Comparison of ENCODE assay signal across 11 cellular contexts in genomic region chr14:91332448-91333059, GRCh38.
DNase-seq lines count a peak whose midpoint lies in the region; ATAC-seq, FAIRE-seq and TF ChIP-seq lines count a peak whose summit lies in the region.
"Had no signal": no experiment of that assay in that cellular context is flagged by ENCODE, and none has a peak within 500 bp of the region (broad histone marks: within the 10 kb centered on the region; RNA-seq: fewer than 3 reads in every experiment).

No MANE protein-coding gene starts in this region.

- H3K27ac ChIP-seq in HepG2 (ENCODE audit: extremely low read length, insufficient read depth, low read length) (peak overlapping the region; percentile 2), transverse colon (peak overlapping the region in 2 of 4 donors; percentile 4 to 51), gastrocnemius medialis (no peak overlapping the region), trophoblast cell (ENCODE audit: low read depth, low read length) (no peak overlapping the region)

- ATAC-seq in activated T-cell treated with anti-CD3 and anti-CD28 coated beads, Interleukin-2, amount 50 U/mL, for 72 hours (replicated peaks in 1 of 2), result no peak
- no peak for ATAC-seq in activated T-cell treated with anti-CD3 and anti-CD28 coated beads, Interleukin-2, amount 50 U/mL, for 4 hours
- ATAC-seq in activated CD8-positive, alpha-beta T cell treated with anti-CD3 and anti-CD28 coated beads, Interleukin-2, amount 10 ng/mL, durations not matched to agents 7 days and 5 days, result no peak
- ATAC-seq in HepG2 (peak; percentile 79), HG03520 (IDR thresholded peaks at IDR 0.05; ENCODE audit: unreplicated experiment) (no peak), gastrocnemius medialis (no peak)

- H3K23ac ChIP-seq in trophoblast cell (ENCODE audit: low read length), result no peak overlapping the region

- H3K4me3 Mint-ChIP-seq in activated T-cell treated with anti-CD3 and anti-CD28 coated beads, Interleukin-2, amount 50 U/mL, for 72 hours, result peak overlapping the region; percentile 14 to 25
- no peak overlapping the region for H3K4me3 Mint-ChIP-seq in activated T-cell treated with anti-CD3 and anti-CD28 coated beads, Interleukin-2, amount 50 U/mL, for 4 hours
- no peak overlapping the region for H3K4me3 Mint-ChIP-seq in activated CD8-positive, alpha-beta T cell treated with anti-CD3 and anti-CD28 coated beads, Interleukin-2, amount 10 ng/mL, durations not matched to agents 7 days and 5 days

- H3K9ac ChIP-seq in HepG2 (ENCODE audit: insufficient read depth, low read depth, low read length) (no peak overlapping the region), trophoblast cell (ENCODE audit: low read length) (no peak overlapping the region)

- peaks cover 30% of the 10 kb centered on the region for H3K4me1 ChIP-seq in HepG2 (ENCODE audit: insufficient read depth, low read length)
- H3K4me1 ChIP-seq in transverse colon, result peaks cover 11 to 22% (median 18%) of the 10 kb centered on the region in 4 donors
- H3K4me1 ChIP-seq in gastrocnemius medialis, result peaks cover 3 to 4% of the 10 kb centered on the region in 2 donors
- peaks cover 3 to 6% of the 10 kb centered on the region in 2 experiments for H3K4me1 ChIP-seq in trophoblast cell (ENCODE audit: control insufficient read depth in 1 of 2, insufficient read depth in 2 of 2, low read length in 2 of 2)

- no TSS peak for BruUV-seq in HepG2 (replicated peaks; lab: Mats Ljungman, UMichigan)

- H2BK12ac ChIP-seq in trophoblast cell (ENCODE audit: low read length), result no peak overlapping the region

- TF ChIP-seq EP300 in HepG2 (IDR thresholded peaks at IDR 0.05; ENCODE audit: low read depth in 2 of 2, low read length in 2 of 2) (no peak), HepG2 (CRISPR knock-in tag; IDR thresholded peaks at IDR 0.05; ENCODE audit: borderline replicate concordance) (no peak), transverse colon (IDR thresholded peaks at IDR 0.05; ENCODE audit: low read depth) (no peak)

- in situ Hi-C loops in HepG2 (cut with HindIII; ENCODE audit: extremely low pct_ligation_motif_present, low pct_unique_long_range_greater_than_20kb) (no loop called here), transverse colon (cut with MboI; ENCODE audit: low pct_ligation_motif_present in 1 of 4, low pct_unique_long_range_greater_than_20kb in 1 of 4, low sequenced_read_pairs in 3 of 4) (no loop called here), gastrocnemius medialis (cut with MboI; ENCODE audit: low sequenced_read_pairs in 4 of 4) (no loop called here)

- H3K27me3 ChIP-seq in HepG2 (ENCODE audit: control insufficient read depth in 1 of 2, insufficient read depth in 2 of 2, low read length in 2 of 2) (no peaks in the 10 kb centered on the region), transverse colon (no peaks in the 10 kb centered on the region), gastrocnemius medialis (no peaks in the 10 kb centered on the region), trophoblast cell (ENCODE audit: insufficient read depth, low read length) (no peaks in the 10 kb centered on the region)

- peaks cover 0 to 11% of the 10 kb centered on the region in 2 experiments; a peak in 3 of 5 replicates for H3K36me3 ChIP-seq in HepG2 (replicated peaks in 1 of 2; ENCODE audit: control insufficient read depth in 1 of 2, insufficient read depth in 2 of 2, low read length in 2 of 2)
- no peaks in the 10 kb centered on the region for H3K36me3 ChIP-seq in transverse colon
- H3K36me3 ChIP-seq in gastrocnemius medialis, result no peaks in the 10 kb centered on the region
- H3K36me3 ChIP-seq in trophoblast cell (ENCODE audit: control insufficient read depth in 1 of 2, insufficient read depth in 2 of 2, low read length in 2 of 2), result no peaks in the 10 kb centered on the region

- no peaks in the 10 kb centered on the region for H3K27me3 Mint-ChIP-seq in activated T-cell treated with anti-CD3 and anti-CD28 coated beads, Interleukin-2, amount 50 U/mL, for 72 hours (ENCODE audit: low read depth)
- no peaks in the 10 kb centered on the region for H3K27me3 Mint-ChIP-seq in activated T-cell treated with anti-CD3 and anti-CD28 coated beads, Interleukin-2, amount 50 U/mL, for 4 hours (ENCODE audit: low read depth)
- no peaks in the 10 kb centered on the region for H3K27me3 Mint-ChIP-seq in activated CD8-positive, alpha-beta T cell treated with anti-CD3 and anti-CD28 coated beads, Interleukin-2, amount 10 ng/mL, durations not matched to agents 7 days and 5 days (ENCODE audit: low read depth)

- intact Hi-C loops in HepG2 (cut with micrococcal nuclease; ENCODE audit: unreplicated experiment), result no loop called here
- intact Hi-C loops in transverse colon (cut with DNase I; ENCODE audit: low total_unique reads), result no loop called here
- intact Hi-C loops in gastrocnemius medialis (cut with DNase I; ENCODE audit: low total_unique reads), result no loop called here

- H4K8ac ChIP-seq in trophoblast cell (ENCODE audit: low read depth, low read length), result no peak overlapping the region

- peaks cover 70% of the 10 kb centered on the region for H3K4me1 Mint-ChIP-seq in activated T-cell treated with anti-CD3 and anti-CD28 coated beads, Interleukin-2, amount 50 U/mL, for 72 hours (ENCODE audit: low read depth)
- peaks cover 69% of the 10 kb centered on the region for H3K4me1 Mint-ChIP-seq in activated T-cell treated with anti-CD3 and anti-CD28 coated beads, Interleukin-2, amount 50 U/mL, for 4 hours (ENCODE audit: low read depth)
- H3K4me1 Mint-ChIP-seq in activated CD8-positive, alpha-beta T cell treated with anti-CD3 and anti-CD28 coated beads, Interleukin-2, amount 10 ng/mL, durations not matched to agents 7 days and 5 days (ENCODE audit: low read depth), result peaks cover 67% of the 10 kb centered on the region

- H3K14ac ChIP-seq in trophoblast cell (ENCODE audit: low read length), result no peak overlapping the region

- TF ChIP-seq POLR2A in HepG2 (IDR thresholded peaks at IDR 0.05; ENCODE audit: insufficient read depth in 1 of 2, low read depth in 2 of 2, low read length in 2 of 2) (no peak), transverse colon (IDR thresholded peaks at IDR 0.05) (no peak), gastrocnemius medialis (IDR thresholded peaks at IDR 0.05) (no peak)

- H3K4me3 ChIP-seq in HepG2 (replicated peaks in 1 of 3; ENCODE audit: insufficient read depth in 1 of 3, low read depth in 2 of 3, low read length in 3 of 3) (peak overlapping the region in 1 of 3 experiments; percentile 7; a peak in 1 of 6 replicates), transverse colon (no peak overlapping the region), gastrocnemius medialis (no peak overlapping the region), trophoblast cell (ENCODE audit: low read depth, low read length) (no peak overlapping the region)

- H2AK5ac ChIP-seq in trophoblast cell (ENCODE audit: low read length), result no peak overlapping the region

- no peak for DNase-seq in activated T-cell treated with anti-CD3 and anti-CD28 coated beads, Interleukin-2, amount 50 U/mL, for 72 hours
- DNase-seq in activated T-cell treated with anti-CD3 and anti-CD28 coated beads, Interleukin-2, amount 50 U/mL, for 4 hours, result no peak
- DNase-seq in activated CD8-positive, alpha-beta T cell treated with anti-CD3 and anti-CD28 coated beads, Interleukin-2, amount 10 ng/mL, durations not matched to agents 7 days and 5 days, result no peak
- peak; percentile 14 for DNase-seq in HepG2 (ENCODE audit: low spot score)
- peak; percentile 62 for DNase-seq in transverse colon
- DNase-seq in gastrocnemius medialis, result no peak
- DNase-seq in trophoblast cell, result no peak
- DNase-seq: activated CD4-positive, alpha-beta T cell treated with anti-CD3 and anti-CD28 coated beads for 48 hours; NCI-H526; SHP77 treated with DMSO at 0.1 percent for 48 hours had no signal

- H3K9me3 Mint-ChIP-seq in activated T-cell treated with anti-CD3 and anti-CD28 coated beads, Interleukin-2, amount 50 U/mL, for 72 hours, result no peaks in the 10 kb centered on the region
- no peaks in the 10 kb centered on the region for H3K9me3 Mint-ChIP-seq in activated T-cell treated with anti-CD3 and anti-CD28 coated beads, Interleukin-2, amount 50 U/mL, for 4 hours
- H3K9me3 Mint-ChIP-seq in activated CD8-positive, alpha-beta T cell treated with anti-CD3 and anti-CD28 coated beads, Interleukin-2, amount 10 ng/mL, durations not matched to agents 7 days and 5 days (ENCODE audit: insufficient read depth), result no peaks in the 10 kb centered on the region

- H3K79me2 ChIP-seq in HepG2 (ENCODE audit: insufficient read depth, low read length) (no peaks in the 10 kb centered on the region), trophoblast cell (ENCODE audit: control insufficient read depth, insufficient read depth, low read length, poor library complexity) (no peaks in the 10 kb centered on the region)

- H2AFZ ChIP-seq in HepG2 (ENCODE audit: low read length) (no peak overlapping the region), trophoblast cell (ENCODE audit: insufficient read depth, low read length, poor library complexity) (no peak overlapping the region)

- H3K9me3 ChIP-seq in HepG2 (ENCODE audit: low read length) (no peaks in the 10 kb centered on the region), transverse colon (no peaks in the 10 kb centered on the region), gastrocnemius medialis (no peaks in the 10 kb centered on the region), trophoblast cell (ENCODE audit: insufficient read depth, low read depth, low read length) (no peaks in the 10 kb centered on the region)

- no peaks in the 10 kb centered on the region for H3K79me1 ChIP-seq in trophoblast cell (ENCODE audit: low read length)

- H3K4ac ChIP-seq in trophoblast cell (ENCODE audit: low read depth, low read length), result no peak overlapping the region

- H4K20me1 ChIP-seq in HepG2 (ENCODE audit: insufficient read depth, low read length), result no peaks in the 10 kb centered on the region

- no peak overlapping the region for H2BK5ac ChIP-seq in trophoblast cell (ENCODE audit: low read depth, low read length, poor library complexity)

- FAIRE-seq in HepG2 (lab: Jason Lieb, UNC), result no peak

- TF ChIP-seq CTCF in HepG2 (CRISPR knock-in tag; IDR thresholded peaks at IDR 0.05), result no peak
- no peak for TF ChIP-seq CTCF in transverse colon (IDR thresholded peaks at IDR 0.05)
- no peak for TF ChIP-seq CTCF in gastrocnemius medialis (IDR thresholded peaks at IDR 0.05 in 4 of 5, conservative IDR thresholded peaks at IDR 0.05 in 1 of 5)

- CTCF ChIA-PET in activated CD8-positive, alpha-beta T cell treated with anti-CD3 and anti-CD28 coated beads, Interleukin-2, amount 10 ng/mL, durations not matched to agents 7 days and 5 days (lab: Charles Lee), result interaction anchor here (0.8 to 1.4 kb wide), 3 partner anchors 8 to 95 kb away, joined by 3 to 4 read pairs (median 4); no protein-coding TSS in a partner anchor
- CTCF ChIA-PET in HepG2 (lab: Yijun Ruan, JAX; ENCODE audit: low intra/inter-chr PET ratio, low total read pairs), result no interaction called here

- H3K4me2 ChIP-seq in HepG2 (ENCODE audit: low read depth, low read length) (peak overlapping the region; percentile 43), trophoblast cell (ENCODE audit: low read length) (no peak overlapping the region)

- H4K91ac ChIP-seq in trophoblast cell (ENCODE audit: low read depth, low read length), result no peak overlapping the region

- POLR2A ChIA-PET in activated CD8-positive, alpha-beta T cell treated with anti-CD3 and anti-CD28 coated beads, Interleukin-2, amount 10 ng/mL, durations not matched to agents 7 days and 5 days (lab: Charles Lee), result interaction anchor here (0.8 kb wide), 1 partner anchor 9 kb away, joined by 4 read pairs; no protein-coding TSS in a partner anchor
- POLR2A ChIA-PET in HepG2 (lab: Yijun Ruan, JAX), result interaction anchor here (0.6 to 1.1 kb wide), 2 partner anchors 16 to 29 kb away, joined by 3 read pairs; no protein-coding TSS in a partner anchor

- TF ChIP-seq RAD21 in HepG2 (CRISPR knock-in tag; IDR thresholded peaks at IDR 0.05), result no peak

- peak overlapping the region; percentile 86 for H3K27ac Mint-ChIP-seq in activated T-cell treated with anti-CD3 and anti-CD28 coated beads, Interleukin-2, amount 50 U/mL, for 72 hours
- peak overlapping the region; percentile 27 for H3K27ac Mint-ChIP-seq in activated CD8-positive, alpha-beta T cell treated with anti-CD3 and anti-CD28 coated beads, Interleukin-2, amount 10 ng/mL, durations not matched to agents 7 days and 5 days

- H3K36me3 Mint-ChIP-seq in activated T-cell treated with anti-CD3 and anti-CD28 coated beads, Interleukin-2, amount 50 U/mL, for 72 hours (ENCODE audit: insufficient read depth in 2 of 2), result peaks cover 0 to 19% of the 10 kb centered on the region in 2 donors
- peaks cover 23% of the 10 kb centered on the region for H3K36me3 Mint-ChIP-seq in activated T-cell treated with anti-CD3 and anti-CD28 coated beads, Interleukin-2, amount 50 U/mL, for 4 hours (ENCODE audit: insufficient read depth)
- H3K36me3 Mint-ChIP-seq in activated CD8-positive, alpha-beta T cell treated with anti-CD3 and anti-CD28 coated beads, Interleukin-2, amount 10 ng/mL, durations not matched to agents 7 days and 5 days (ENCODE audit: low read depth), result peaks cover 73% of the 10 kb centered on the region

- no peak overlapping the region for H4K12ac ChIP-seq in trophoblast cell (ENCODE audit: low read depth, low read length)

- H2BK120ac ChIP-seq in trophoblast cell (ENCODE audit: insufficient read depth, low read length, poor library complexity), result no peak overlapping the region

- no peak overlapping the region for H3K18ac ChIP-seq in trophoblast cell (ENCODE audit: low read length)

- WGBS in HepG2 (ENCODE audit: low lambda C conversion rate), result 65% methylated on average over 12 of the region's 17 CpGs
- 52 to 80% methylated on average over 3 to 17 of the region's 17 CpGs for WGBS in transverse colon (ENCODE audit: low coverage in 1 of 2), 2 donors
- no CpG with 5 or more reads among the region's 17 CpGs for WGBS in trophoblast cell (ENCODE audit: extremely low coverage, insufficient coverage, insufficient read length)

Comparison
In these comparisons a context has a peak if more than half of its experiments do, and no peak if none do; other contexts are left out.
1. H3K4me3 Mint-ChIP-seq: peak in activated T-cell treated with anti-CD3 and anti-CD28 coated beads, Interleukin-2, amount 50 U/mL, for 72 hours (2 of 2); none in activated T-cell treated with anti-CD3 and anti-CD28 coated beads, Interleukin-2, amount 50 U/mL, for 4 hours (single experiment) and activated CD8-positive, alpha-beta T cell treated with anti-CD3 and anti-CD28 coated beads, Interleukin-2, amount 10 ng/mL, durations not matched to agents 7 days and 5 days (single experiment).
2. DNase-seq: peak in HepG2 (single experiment) and transverse colon (single experiment); none in activated T-cell treated with anti-CD3 and anti-CD28 coated beads, Interleukin-2, amount 50 U/mL, for 72 hours (0 of 2), activated T-cell treated with anti-CD3 and anti-CD28 coated beads, Interleukin-2, amount 50 U/mL, for 4 hours (single experiment), activated CD8-positive, alpha-beta T cell treated with anti-CD3 and anti-CD28 coated beads, Interleukin-2, amount 10 ng/mL, durations not matched to agents 7 days and 5 days (single experiment), gastrocnemius medialis (0 of 2) and trophoblast cell (0 of 2).